8 cellular contexts compared by ENCODE assay signal in the genomic region with DNA sequence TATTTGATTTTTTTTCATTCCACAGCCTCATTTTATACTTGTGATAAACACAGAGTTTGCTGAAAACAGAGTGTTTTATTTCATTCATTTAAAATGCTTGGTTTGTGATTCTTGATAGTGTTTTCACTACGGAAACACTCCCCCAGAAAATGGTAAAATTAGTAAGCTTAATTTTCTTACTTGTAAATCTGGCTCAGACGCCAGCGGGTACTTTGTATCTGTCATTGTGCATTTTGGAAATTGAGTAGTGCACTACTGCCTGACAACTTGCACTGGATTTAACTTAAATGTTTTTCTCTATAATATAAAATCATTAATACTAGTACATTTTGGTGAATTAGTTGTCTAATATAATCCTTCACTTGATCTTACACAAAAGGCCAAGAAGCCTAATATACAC. TPM values are rescaled to one million over a fixed set of nuclear protein-coding genes. Genes with fewer than 3 reads are reported as not detected.
DNase-seq lines count a peak whose midpoint lies in the region; ATAC-seq and TF ChIP-seq lines count a peak whose summit lies in the region.

No MANE protein-coding gene starts in this region.

- H3K4me1 Mint-ChIP-seq in activated CD4-positive, alpha-beta memory T cell treated with anti-CD3 and anti-CD28 coated beads, Interleukin-2, amount 10 ng/mL, durations not matched to agents 7 days and 5 days: peaks cover 53% of the 10 kb centered on the region

- intact Hi-C loops in heart left ventricle (cut with DNase I) (loop anchor here in 4 of 10 donors (5.0 to 10.0 kb wide), 2 partner anchors 38 to 55 kb away; a partner anchor contains a TSS), left cardiac atrium (cut with DNase I) (no loop called here), upper lobe of right lung (cut with DNase I) (no loop called here)

- H3K36me3 ChIP-seq in heart left ventricle: peaks cover 0 to 76% (median 60%) of the 10 kb centered on the region in 9 donors
- H3K36me3 ChIP-seq in kidney epithelial cell (ENCODE audit: control insufficient read depth, insufficient read depth, low read length): peaks cover 2% of the 10 kb centered on the region
- peaks cover 65% of the 10 kb centered on the region for H3K36me3 ChIP-seq in upper lobe of right lung

- CTCF ChIA-PET in activated CD4-positive, alpha-beta memory T cell treated with anti-CD3 and anti-CD28 coated beads, Interleukin-2, amount 10 ng/mL, durations not matched to agents 7 days and 5 days (lab: Charles Lee): interaction anchor here (0.9 to 3.9 kb wide), 8 partner anchors 9 to 139 kb away, joined by 3 to 36 read pairs (median 6); a partner anchor contains a TSS

- TF ChIP-seq CTCF in heart left ventricle (IDR thresholded peaks at IDR 0.05) (no peak), kidney epithelial cell (IDR thresholded peaks at IDR 0.05; ENCODE audit: insufficient read depth, low read length, poor library complexity, severe bottlenecking) (no peak), upper lobe of right lung (IDR thresholded peaks at IDR 0.05) (no peak)

- DNase-seq in heart left ventricle (no peak), left cardiac atrium (no peak), kidney epithelial cell (ENCODE audit: low read depth) (no peak), upper lobe of right lung (no peak), NCI-H1105 treated with DMSO at 0.1 percent for 48 hours (lab: John Stamatoyannopoulos, UW) (no peak), Kasumi-1 (lab: John Stamatoyannopoulos, UW) (no peak)
- no peak for DNase-seq in activated CD4-positive, alpha-beta memory T cell treated with anti-CD3 and anti-CD28 coated beads, Interleukin-2, amount 10 ng/mL, durations not matched to agents 7 days and 5 days

- peaks cover 77% of the 10 kb centered on the region for H3K36me3 Mint-ChIP-seq in activated CD4-positive, alpha-beta memory T cell treated with anti-CD3 and anti-CD28 coated beads, Interleukin-2, amount 10 ng/mL, durations not matched to agents 7 days and 5 days (ENCODE audit: low read depth)

- no peaks in the 10 kb centered on the region for H3K9me3 Mint-ChIP-seq in activated CD4-positive, alpha-beta memory T cell treated with anti-CD3 and anti-CD28 coated beads, Interleukin-2, amount 10 ng/mL, durations not matched to agents 7 days and 5 days

- H3K4me3 Mint-ChIP-seq in activated CD4-positive, alpha-beta memory T cell treated with anti-CD3 and anti-CD28 coated beads, Interleukin-2, amount 10 ng/mL, durations not matched to agents 7 days and 5 days: peak overlapping the region; percentile 74

- POLR2A ChIA-PET in activated CD4-positive, alpha-beta memory T cell treated with anti-CD3 and anti-CD28 coated beads, Interleukin-2, amount 10 ng/mL, durations not matched to agents 7 days and 5 days (lab: Charles Lee): interaction anchor here (1.0 to 3.5 kb wide), 10 partner anchors 9 to 139 kb away, joined by 3 to 26 read pairs (median 6); a partner anchor contains a TSS

- no peak for TF ChIP-seq POLR2A in heart left ventricle (IDR thresholded peaks at IDR 0.05)

- H3K27ac ChIP-seq in heart left ventricle: peak overlapping the region in 11 of 12 donors; percentile 36 to 86 (median 66)
- peak overlapping the region; percentile 80 for H3K27ac ChIP-seq in upper lobe of right lung

- H3K4me3 ChIP-seq in heart left ventricle (peak overlapping the region in 9 of 12 donors; percentile 26 to 52 (median 37)), kidney epithelial cell (ENCODE audit: low read depth, low read length) (peak overlapping the region; percentile 48), upper lobe of right lung (peak overlapping the region; percentile 39)

- no peaks in the 10 kb centered on the region for H3K27me3 Mint-ChIP-seq in activated CD4-positive, alpha-beta memory T cell treated with anti-CD3 and anti-CD28 coated beads, Interleukin-2, amount 10 ng/mL, durations not matched to agents 7 days and 5 days

- peak overlapping the region; percentile 82 for H3K27ac Mint-ChIP-seq in activated CD4-positive, alpha-beta memory T cell treated with anti-CD3 and anti-CD28 coated beads, Interleukin-2, amount 10 ng/mL, durations not matched to agents 7 days and 5 days

- H3K4me1 ChIP-seq in heart left ventricle: peaks cover 0 to 57% (median 9%) of the 10 kb centered on the region in 12 donors
- peaks cover 13% of the 10 kb centered on the region for H3K4me1 ChIP-seq in upper lobe of right lung

- H3K27me3 ChIP-seq in heart left ventricle: no peaks in the 10 kb centered on the region
- H3K27me3 ChIP-seq in kidney epithelial cell (ENCODE audit: control insufficient read depth, insufficient read depth, low read length): no peaks in the 10 kb centered on the region
- H3K27me3 ChIP-seq in upper lobe of right lung: no peaks in the 10 kb centered on the region

- H3K9me3 ChIP-seq in heart left ventricle (no peaks in the 10 kb centered on the region), upper lobe of right lung (no peaks in the 10 kb centered on the region)

- 69 to 86% (median 80%) methylated on average over 3 of the region's 3 CpGs for WGBS in heart left ventricle, 4 donors

- ATAC-seq in heart left ventricle (no peak), left cardiac atrium (no peak), upper lobe of right lung (no peak), GM21528 (IDR thresholded peaks at IDR 0.05; ENCODE audit: low FRiP score, unreplicated experiment) (no peak)

RNA-seq across cellular contexts. Expression of a gene that starts 37.0 kb away (rescaled TPM):
- total RNA-seq in heart left ventricle (10 to 100 TPM; 26.3 to 40.0 (median 33.8) TPM), left cardiac atrium (10 to 100 TPM; 22.1 to 27.5 TPM), kidney epithelial cell (25.5 and 30.5 TPM in 2 replicates), upper lobe of right lung (27.9 TPM)
- polyA plus RNA-seq in heart left ventricle: 10 to 100 TPM in 1 of 2 donors, 1 to 10 TPM in 1; 8.1 to 23.9 TPM
- total RNA-seq in activated CD4-positive, alpha-beta memory T cell treated with anti-CD3 and anti-CD28 coated beads, Interleukin-2, amount 10 ng/mL, durations not matched to agents 7 days and 5 days: 10 to 100 TPM; 11.0 to 11.7 TPM
